23 cellular contexts compared by ENCODE assay signal in genomic region chr3:133797396-133798105, GRCh38.
"Had no signal": no experiment of that assay in that cellular context is flagged by ENCODE, and none has a peak within 500 bp of the region (broad histone marks: within the 10 kb centered on the region; RNA-seq: fewer than 3 reads in every experiment).

No MANE protein-coding gene starts in this region.

- H3K27ac ChIP-seq: cardiac muscle cell, epithelial cell of prostate, neutrophil, ovary, prostate gland, thyroid gland had no signal

- H3K27ac Mint-ChIP-seq: activated naive CD8-positive, alpha-beta T cell treated with anti-CD3 and anti-CD28 coated beads for 36 hours; activated T-cell treated with anti-CD3 and anti-CD28 coated beads, Interleukin-2, amount 50 U/mL, for 24 hours; endodermal cell; natural killer cell treated with Interleukin-12 subunit alpha and Interleukin-12 subunit beta and Interleukin-15 and Interleukin-18, amount 100 ng/mL, for 72 hours; stimulated activated naive CD8-positive, alpha-beta T cell treated with anti-CD3 and anti-CD28 coated beads, Interleukin-15, Interleukin-2, amounts not matched to agents 100 ng/mL and 50 ng/mL, for 24 hours; T-helper 2 cell treated with Interferon-gamma antibody and Interleukin-4, amounts not matched to agents 5 μg/mL and 100 μg/mL, for 36 hours had no signal

- H3K4me3 ChIP-seq: cardiac muscle cell, lung, ovary, prostate gland, thyroid gland had no signal

- FAIRE-seq: kidney, TTC549 had no signal

- H3K9me3 ChIP-seq: neutrophil, ovary, prostate gland, thyroid gland had no signal

- DNase-seq: activated CD4-positive, alpha-beta T cell treated with anti-CD3 and anti-CD28 coated beads for 1 hour; activated CD8-positive, alpha-beta memory T cell treated with anti-CD3 and anti-CD28 coated beads for 24 hours; activated CD8-positive, alpha-beta memory T cell treated with anti-CD3 and anti-CD28 coated beads, Interleukin-2, amount 50 U/mL, for 4 hours; activated naive CD4-positive, alpha-beta T cell treated with Interleukin-2 at 50 U/mL for 16 hours; activated naive CD8-positive, alpha-beta T cell treated with anti-CD3 and anti-CD28 coated beads for 36 hours; activated T-cell treated with anti-CD3 and anti-CD28 coated beads, Interleukin-2, amount 50 U/mL, for 24 hours; amygdala; cortex of kidney; endodermal cell; kidney; ovary; substantia nigra; thyroid gland had no signal

- H3K36me3 ChIP-seq: cardiac muscle cell, neutrophil, ovary, prostate gland, thyroid gland had no signal

- H3K27me3 ChIP-seq: ovary, thyroid gland had no signal

- H3K4me3 Mint-ChIP-seq: activated naive CD8-positive, alpha-beta T cell treated with anti-CD3 and anti-CD28 coated beads for 36 hours; activated T-cell treated with anti-CD3 and anti-CD28 coated beads, Interleukin-2, amount 50 U/mL, for 24 hours; endodermal cell; natural killer cell treated with Interleukin-12 subunit alpha and Interleukin-12 subunit beta and Interleukin-15 and Interleukin-18, amount 100 ng/mL, for 72 hours; stimulated activated naive CD8-positive, alpha-beta T cell treated with anti-CD3 and anti-CD28 coated beads, Interleukin-15, Interleukin-2, amounts not matched to agents 100 ng/mL and 50 ng/mL, for 24 hours; T-helper 2 cell treated with Interferon-gamma antibody and Interleukin-4, amounts not matched to agents 5 μg/mL and 100 μg/mL, for 36 hours had no signal

- H3K36me3 Mint-ChIP-seq: activated naive CD8-positive, alpha-beta T cell treated with anti-CD3 and anti-CD28 coated beads for 36 hours had no signal

- ATAC-seq: left lobe of liver; natural killer cell treated with Interleukin-12 subunit alpha and Interleukin-12 subunit beta and Interleukin-15 and Interleukin-18, amount 100 ng/mL, for 72 hours had no signal

- H3K4me1 Mint-ChIP-seq: activated naive CD8-positive, alpha-beta T cell treated with anti-CD3 and anti-CD28 coated beads for 36 hours; endodermal cell had no signal

- H3K4me1 ChIP-seq: prostate gland, thyroid gland had no signal
